Comparison of ENCODE assay signal across 1 cellular context in genomic region chr6:30891816-30892553, GRCh38.
TF ChIP-seq lines count a peak whose summit lies in the region.

No MANE protein-coding gene starts in this region.

TF ChIP-seq in K562, 482 proteins besides CTCF, POLR2A, EP300 and RAD21:
- TF ChIP-seq RBFOX2 (IDR thresholded peaks at IDR 0.05; ENCODE audit: low read depth, low read length): 0 out of 2 replicates have a peak, but pooled peaks have one; percentile 17
- TF ChIP-seq POLR2G (IDR thresholded peaks at IDR 0.05; ENCODE audit: low read depth, low read length): peak; percentile 44; the same call in 1 of the 2 replicates
- no peak for TF ChIP-seq ZNF780A (CRISPR knock-in tag; IDR thresholded peaks at IDR 0.05)
- TF ChIP-seq KDM4B (IDR thresholded peaks at IDR 0.05; ENCODE audit: borderline replicate concordance in 2 of 2, low read depth in 1 of 2): no peak
- TF ChIP-seq CLOCK (CRISPR knock-in tag; IDR thresholded peaks at IDR 0.05; ENCODE audit: borderline replicate concordance): no peak
- TF ChIP-seq SRF (CRISPR knock-in tag; IDR thresholded peaks at IDR 0.05): no peak
TF ChIP-seq in K562: peak in this region for 2.
